ENCODE assay signal across 33 cellular contexts in the genomic region with DNA sequence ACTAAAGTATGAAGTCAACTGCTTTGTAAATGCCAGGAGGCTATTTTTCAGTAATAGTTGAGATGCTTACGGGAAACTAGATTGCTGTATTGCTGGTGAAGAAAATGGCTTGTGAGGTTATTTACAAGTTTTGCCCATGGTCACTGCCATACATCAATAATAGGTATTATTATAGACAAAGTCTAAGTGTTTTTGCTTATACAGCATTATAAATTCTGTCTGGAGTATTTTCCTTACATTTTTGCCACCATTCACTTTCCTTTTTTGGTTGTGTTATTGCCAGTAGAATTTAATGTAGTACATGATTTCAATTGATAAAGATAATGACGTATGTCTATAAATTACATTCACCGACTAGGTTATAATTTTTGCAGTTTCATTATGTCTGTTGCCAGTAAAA.
"Had no signal": no experiment of that assay in that cellular context is flagged by ENCODE, and none has a peak within 500 bp of the region (broad histone marks: within the 10 kb centered on the region; RNA-seq: fewer than 3 reads in every experiment).

No MANE protein-coding gene starts in this region.

- DNase-seq: activated B cell treated with CpG ODN at 0.5 μM for 24 hours; activated CD4-positive, alpha-beta memory T cell treated with anti-CD3 and anti-CD28 coated beads for 36 hours; activated CD4-positive, alpha-beta T cell treated with anti-CD3 and anti-CD28 coated beads for 4 hours; activated CD4-positive, alpha-beta T cell treated with anti-CD3 and anti-CD28 coated beads, Interleukin-2, amount 10 ng/mL, durations not matched to agents 24 days and 14 days; activated CD4-positive, alpha-beta T cell treated with anti-CD3 and anti-CD28 coated beads, Interleukin-2, amount 50 U/mL, for 1 hour; activated CD4-positive, alpha-beta T cell treated with anti-CD3 and anti-CD28 coated beads, Interleukin-2, amount 50 U/mL, for 4 hours; activated CD4-positive, CD25-positive, alpha-beta regulatory T cell treated with anti-CD3 and anti-CD28 coated beads, Interleukin-2, amount 50 U/mL, for 72 hours; activated CD8-positive, alpha-beta memory T cell treated with anti-CD3 and anti-CD28 coated beads, Interleukin-2, amount 50 U/mL, for 4 hours; activated CD8-positive, alpha-beta T cell treated with anti-CD3 and anti-CD28 coated beads for 36 hours; activated effector memory CD4-positive, alpha-beta T cell treated with anti-CD3 and anti-CD28 coated beads, Interleukin-2, amount 50 U/mL, for 16 hours; activated gamma-delta T cell treated with Interleukin-2 at 50 U/mL for 16 hours; activated naive CD4-positive, alpha-beta T cell; activated naive CD4-positive, alpha-beta T cell treated with anti-CD3 and anti-CD28 coated beads for 36 hours; activated naive CD4-positive, alpha-beta T cell treated with anti-CD3 and anti-CD28 coated beads, Interleukin-2, amount 50 U/mL, for 16 hours; activated naive CD8-positive, alpha-beta T cell treated with anti-CD3 and anti-CD28 coated beads for 36 hours; activated T-cell treated with anti-CD3 and anti-CD28 coated beads for 4 hours; activated T-cell treated with anti-CD3 and anti-CD28 coated beads, Interleukin-2, amount 50 U/mL, for 1 hour; activated T-cell treated with anti-CD3 and anti-CD28 coated beads, Interleukin-2, amount 50 U/mL, for 4 hours; activated T-cell treated with anti-CD3 and anti-CD28 coated beads, Interleukin-2, amount 50 U/mL, for 72 hours; adrenal gland; amniotic stem cell; aorta; body of pancreas; brain microvascular endothelial cell; central memory CD4-positive, alpha-beta T cell; T-helper 2 cell; T-helper 9 cell had no signal

- H3K4me1 ChIP-seq: adrenal gland, body of pancreas, breast epithelium had no signal

- H3K4me3 ChIP-seq: adrenal gland, body of pancreas, breast epithelium had no signal

- H3K27ac ChIP-seq: adrenal gland, body of pancreas, brain microvascular endothelial cell, breast epithelium, VCaP had no signal

- FAIRE-seq: astrocyte, TTC549 had no signal

- H3K27me3 ChIP-seq: adrenal gland, body of pancreas, brain microvascular endothelial cell, breast epithelium had no signal

- H3K9me3 ChIP-seq: adrenal gland, body of pancreas, breast epithelium had no signal

- ATAC-seq: activated CD8-positive, alpha-beta T cell treated with anti-CD3 and anti-CD28 coated beads for 36 hours; activated naive CD4-positive, alpha-beta T cell treated with anti-CD3 and anti-CD28 coated beads, Interleukin-2, amount 50 U/mL, for 72 hours; activated T-cell treated with anti-CD3 and anti-CD28 coated beads, Interleukin-2, amount 50 U/mL, for 4 hours; activated T-cell treated with anti-CD3 and anti-CD28 coated beads, Interleukin-2, amount 50 U/mL, for 72 hours; activated T-helper 17 cell treated with anti-CD3 and anti-CD28 coated beads, Interleukin-2, amount 50 U/mL, for 72 hours; body of pancreas had no signal

- H3K36me3 ChIP-seq: adrenal gland, brain microvascular endothelial cell, breast epithelium had no signal
